8 cellular contexts compared by ENCODE assay signal in genomic region chr14:61694830-61695694, GRCh38. TPM values are rescaled to one million over a fixed set of nuclear protein-coding genes. Genes with fewer than 3 reads are reported as not detected.
DNase-seq lines count a peak whose midpoint lies in the region; ATAC-seq and TF ChIP-seq lines count a peak whose summit lies in the region.

HIF1A (plus strand) TSS chr14:61695513; CDS start chr14:61695805, 292 bp downstream.

- ATAC-seq in HG03196 (IDR thresholded peaks at IDR 0.05; ENCODE audit: unreplicated experiment), result peak; percentile 94

- peaks cover 0 to 7% (median 0%) of the 10 kb centered on the region in 3 donors for H3K36me3 Mint-ChIP-seq in immature natural killer cell

- DNase-seq in AG08396 (ENCODE audit: low spot score) (peak; percentile 97), NCI-H345 (lab: John Stamatoyannopoulos, UW) (peak; percentile 99), immature natural killer cell (peak; percentile 94 to 96 (median 96)), smooth muscle cell of the brain vasculature (ENCODE audit: low read depth, low spot score) (peak; percentile 97)
- peak; percentile 83 to 95 (median 90) for DNase-seq in activated CD4-positive, CD25-positive, alpha-beta regulatory T cell (lab: John Stamatoyannopoulos, UW)
- peak; percentile 97 for DNase-seq in central memory CD4-positive, alpha-beta T cell

- H3K4me1 Mint-ChIP-seq in immature natural killer cell, result peaks cover 45 to 53% of the 10 kb centered on the region in 2 donors

- H3K9me3 Mint-ChIP-seq in immature natural killer cell, result peaks cover 0 to 5% (median 1%) of the 10 kb centered on the region in 6 donors

- H3K4me3 Mint-ChIP-seq in immature natural killer cell, result peak within 1 kb of the TSS; percentile 90 to 98 (median 97)

- peaks cover 6 to 20% (median 11%) of the 10 kb centered on the region in 3 donors for H3K27me3 Mint-ChIP-seq in immature natural killer cell (ENCODE audit: low read depth in 3 of 3)

- in situ Hi-C loops in GM18951 (cut with MboI; ENCODE audit: low sequenced_read_pairs, unreplicated experiment), result no loop called here

- peak within 1 kb of the TSS; percentile 90 to 97 (median 96) for H3K27ac Mint-ChIP-seq in immature natural killer cell

- peak; percentile 99 for TF ChIP-seq POLR2A in GM18951 (IDR thresholded peaks at IDR 0.05; ENCODE audit: extremely low read depth, insufficient read depth, insufficient read length)

RNA-seq across cellular contexts. Expression of gene HIF1A, which starts in this region (rescaled TPM):
- 10 to 100 TPM; 28.7 to 62.2 (median 34.3) TPM for polyA plus RNA-seq in immature natural killer cell

Comparison
In these comparisons a context has a peak if more than half of its experiments do, and no peak if none do; other contexts are left out.
1. Peak in every context shown above with its lines: DNase-seq and ATAC-seq.